9 cellular contexts compared by ENCODE assay signal in genomic region chr1:161069731-161070270, GRCh38. TPM values are rescaled to one million over a fixed set of nuclear protein-coding genes. Genes with fewer than 3 reads are reported as not detected.
A peak's percentile ranks its signal among the peaks of the same experiment; 100 is the strongest.
DNase-seq lines count a peak whose midpoint lies in the region; ATAC-seq and TF ChIP-seq lines count a peak whose summit lies in the region.
"Had no signal": no experiment of that assay in that cellular context is flagged by ENCODE, and none has a peak within 500 bp of the region (broad histone marks: within the 10 kb centered on the region; RNA-seq: fewer than 3 reads in every experiment).

ARHGAP30 (minus strand) TSS chr1:161069891; CDS start chr1:161069624, 267 bp downstream.

- H3K4me3 Mint-ChIP-seq in T-helper 2 cell treated with Interferon-gamma antibody and Interleukin-4, amounts not matched to agents 5 μg/mL and 100 μg/mL, for 36 hours: peak within 1 kb of the TSS; percentile 100
- peak within 1 kb of the TSS; percentile 88 to 100 (median 99) for H3K4me3 Mint-ChIP-seq in naive thymus-derived CD8-positive, alpha-beta T cell

- peaks cover 0 to 18% (median 0%) of the 10 kb centered on the region in 4 donors for H3K4me1 ChIP-seq in stomach

- H3K36me3 Mint-ChIP-seq in T-helper 2 cell treated with Interferon-gamma antibody and Interleukin-4, amounts not matched to agents 5 μg/mL and 100 μg/mL, for 36 hours (ENCODE audit: low read depth): peaks cover 32% of the 10 kb centered on the region
- peaks cover 4 to 29% (median 14%) of the 10 kb centered on the region in 3 donors for H3K36me3 Mint-ChIP-seq in naive thymus-derived CD8-positive, alpha-beta T cell

- H3K9me3 Mint-ChIP-seq in T-helper 2 cell treated with Interferon-gamma antibody and Interleukin-4, amounts not matched to agents 5 μg/mL and 100 μg/mL, for 36 hours: no peaks in the 10 kb centered on the region
- no peaks in the 10 kb centered on the region for H3K9me3 Mint-ChIP-seq in naive thymus-derived CD8-positive, alpha-beta T cell

- TF ChIP-seq CTCF in stomach (IDR thresholded peaks at IDR 0.05): no peak

- H3K27ac ChIP-seq in adipose tissue (ENCODE audit: low read depth, low read length) (peak within 1 kb of the TSS; percentile 63), stomach (peak within 1 kb of the TSS; percentile 46 to 90 (median 73))

- DNase-seq in T-helper 2 cell treated with Interferon-gamma antibody and Interleukin-4, amounts not matched to agents 5 μg/mL and 100 μg/mL, for 36 hours (ENCODE audit: low spot score): peak; percentile 87
- peak; percentile 58 to 94 (median 82) for DNase-seq in naive thymus-derived CD8-positive, alpha-beta T cell
- DNase-seq in stomach (peak; percentile 60), cerebellum (ENCODE audit: low spot score) (no peak), NCI-H2227 treated with DMSO at 0.1 percent for 48 hours (lab: John Stamatoyannopoulos, UW) (no peak)

- no peaks in the 10 kb centered on the region for H3K27me3 Mint-ChIP-seq in T-helper 2 cell treated with Interferon-gamma antibody and Interleukin-4, amounts not matched to agents 5 μg/mL and 100 μg/mL, for 36 hours (ENCODE audit: low read depth)
- H3K27me3 Mint-ChIP-seq in naive thymus-derived CD8-positive, alpha-beta T cell: no peaks in the 10 kb centered on the region

- no peaks in the 10 kb centered on the region for H3K27me3 ChIP-seq in stomach

- no peak for TF ChIP-seq POLR2A in stomach (IDR thresholded peaks at IDR 0.05)

- POLR2A ChIA-PET in naive thymus-derived CD8-positive, alpha-beta T cell (lab: Charles Lee): interaction anchor here (0.6 to 10.2 kb wide), 22 partner anchors 10 to 314 kb away, joined by 3 to 429 read pairs (median 5); partner anchors contain the start of genes DEDD, F11R, KLHDC9 and NIT1

- TF ChIP-seq EP300 in stomach (IDR thresholded peaks at IDR 0.05): no peak

- H3K4me1 Mint-ChIP-seq in T-helper 2 cell treated with Interferon-gamma antibody and Interleukin-4, amounts not matched to agents 5 μg/mL and 100 μg/mL, for 36 hours (ENCODE audit: low read depth): peaks cover 44% of the 10 kb centered on the region
- H3K4me1 Mint-ChIP-seq in naive thymus-derived CD8-positive, alpha-beta T cell: peaks cover 33 to 75% (median 61%) of the 10 kb centered on the region in 4 donors

- intact Hi-C loops in stomach (cut with DNase I; ENCODE audit: low total_unique reads): no loop called here

- peaks cover 0 to 20% (median 6%) of the 10 kb centered on the region in 4 donors for H3K36me3 ChIP-seq in stomach

- WGBS in adipose tissue, 3 donors: 43 to 77% (median 51%) methylated on average over 9 of the region's 9 CpGs
- WGBS in stomach, 5 donors: 47 to 78% (median 75%) methylated on average over 2 to 9 of the region's 9 CpGs

- H3K9me3 ChIP-seq in stomach: no peaks in the 10 kb centered on the region

- peak; percentile 80 for ATAC-seq in GM18873 (IDR thresholded peaks at IDR 0.05; ENCODE audit: low FRiP score, unreplicated experiment)
- peak; percentile 87 for ATAC-seq in HG03095 (IDR thresholded peaks at IDR 0.05; ENCODE audit: unreplicated experiment)
- ATAC-seq in naive thymus-derived CD8-positive, alpha-beta T cell: peak; percentile 79 to 85

- peak within 1 kb of the TSS; percentile 100 for H3K27ac Mint-ChIP-seq in T-helper 2 cell treated with Interferon-gamma antibody and Interleukin-4, amounts not matched to agents 5 μg/mL and 100 μg/mL, for 36 hours
- peak within 1 kb of the TSS; percentile 96 to 100 (median 98) for H3K27ac Mint-ChIP-seq in naive thymus-derived CD8-positive, alpha-beta T cell

- H3K4me3 ChIP-seq in stomach: peak within 1 kb of the TSS; percentile 36 to 52 (median 43)

RNA-seq across cellular contexts. Expression of gene ARHGAP30, which starts in this region (rescaled TPM):
- 10 to 100 TPM in 1 of 3 donors, 1 to 10 TPM in 2; 2.3 to 10.8 (median 9.8) TPM for polyA plus RNA-seq in adipose tissue
- total RNA-seq in naive thymus-derived CD8-positive, alpha-beta T cell: 100 to 1,000 TPM; 220 to 233 TPM
- polyA plus RNA-seq in naive thymus-derived CD8-positive, alpha-beta T cell: 100 to 1,000 TPM; 110 to 207 (median 136) TPM
- 10 to 100 TPM in 3 of 5 donors, 1 to 10 TPM in 2; 2.6 to 28.6 (median 12.9) TPM for total RNA-seq in stomach
- polyA plus RNA-seq in stomach: 1 to 10 TPM; 2.8 to 5.5 (median 4.6) TPM
- total RNA-seq in cerebellum: 1.00 TPM
- total RNA-seq: SK-MEL-5 had no signal

Comparison
In these comparisons a context has a peak if more than half of its experiments do, and no peak if none do; other contexts are left out.
1. RNA of gene ARHGAP30 (total RNA-seq): 220 to 233 TPM in naive thymus-derived CD8-positive, alpha-beta T cell; 2.6 to 28.6 TPM in stomach and 1.00 TPM in cerebellum (single experiment); every median in the first group is over 4 times any median in the second.
2. RNA of gene ARHGAP30 (polyA plus RNA-seq): 110 to 207 TPM in naive thymus-derived CD8-positive, alpha-beta T cell; 2.3 to 10.8 TPM in adipose tissue and 2.8 to 5.5 TPM in stomach; every median in the first group is over 4 times any median in the second.
3. DNase-seq: peak in T-helper 2 cell treated with Interferon-gamma antibody and Interleukin-4, amounts not matched to agents 5 μg/mL and 100 μg/mL, for 36 hours (single experiment), naive thymus-derived CD8-positive, alpha-beta T cell (10 of 10) and stomach (single experiment); none in cerebellum (single experiment) and NCI-H2227 treated with DMSO at 0.1 percent for 48 hours (single experiment).
4. Peak in every context shown above with its lines, with median percentiles within 50 percentile points of each other: ATAC-seq.